9 cellular contexts compared by ENCODE assay signal in genomic region chr16:53132406-53132805, GRCh38.
DNase-seq lines count a peak whose midpoint lies in the region; ATAC-seq, FAIRE-seq and TF ChIP-seq lines count a peak whose summit lies in the region.
"Had no signal": no experiment of that assay in that cellular context is flagged by ENCODE, and none has a peak within 500 bp of the region (broad histone marks: within the 10 kb centered on the region; RNA-seq: fewer than 3 reads in every experiment).

No MANE protein-coding gene starts in this region.

- peaks cover 5% of the 10 kb centered on the region; the same call in 1 of the 2 replicates for H4K20me1 ChIP-seq in DOHH2 (ENCODE audit: control insufficient read depth, insufficient read depth, low read depth, low read length)

- H3K36me3 ChIP-seq in DOHH2 (ENCODE audit: control insufficient read depth, low read length): 0 out of 2 replicates have a peak, but pooled peaks cover 8% of the 10 kb centered on the region
- H3K36me3 ChIP-seq in neuron (ENCODE audit: insufficient read depth, low read length): no peaks in the 10 kb centered on the region
- H3K36me3 ChIP-seq: neutrophil had no signal

- ATAC-seq in GM21447 (IDR thresholded peaks at IDR 0.05; ENCODE audit: unreplicated experiment): no peak
- no peak for ATAC-seq in sciatic nerve
- no peak for ATAC-seq in GM21723 (IDR thresholded peaks at IDR 0.05; ENCODE audit: unreplicated experiment)

- no peak overlapping the region for H2AFZ ChIP-seq in neuron (ENCODE audit: low read depth, low read length)

- H3K4me2 ChIP-seq in DOHH2 (ENCODE audit: low read length): peak overlapping the region; percentile 62

- H3K9me3 ChIP-seq in DOHH2 (ENCODE audit: control insufficient read depth, insufficient read depth, low read length) (no peaks in the 10 kb centered on the region), neuron (ENCODE audit: low read length) (no peaks in the 10 kb centered on the region)
- H3K9me3 ChIP-seq: neutrophil had no signal

- peaks cover 9% of the 10 kb centered on the region for H3F3A ChIP-seq in DOHH2 (ENCODE audit: control insufficient read depth, insufficient read depth)

- H3K4me1 ChIP-seq in DOHH2 (ENCODE audit: control insufficient read depth, low read length): peaks cover 24% of the 10 kb centered on the region
- peaks cover 8% of the 10 kb centered on the region for H3K4me1 ChIP-seq in neuron (ENCODE audit: insufficient read depth, low read length)

- H3K27me3 ChIP-seq in DOHH2 (ENCODE audit: control insufficient read depth, low read length) (no peaks in the 10 kb centered on the region), neuron (ENCODE audit: insufficient read depth, low read length) (no peaks in the 10 kb centered on the region)
- H3K27me3 ChIP-seq: neutrophil had no signal

- H3K79me2 ChIP-seq in DOHH2 (ENCODE audit: control insufficient read depth, low read length): peaks cover 48% of the 10 kb centered on the region

- H3K4me3 ChIP-seq in DOHH2 (ENCODE audit: low read length) (peak overlapping the region; percentile 80), neuron (ENCODE audit: low read length) (peak overlapping the region; percentile 100)

- FAIRE-seq in endometrium (lab: Jason Lieb, UNC): peak; percentile 57

- H3K27ac ChIP-seq in DOHH2 (ENCODE audit: low read depth, low read length): no peak overlapping the region

- DNase-seq in OCI-M1 (lab: John Stamatoyannopoulos, UW): peak; percentile 26
- no peak for DNase-seq in sciatic nerve (ENCODE audit: low spot score)
- no peak for DNase-seq in activated naive CD4-positive, alpha-beta T cell treated with Interleukin-2 at 50 U/mL for 16 hours

- intact Hi-C loops in sciatic nerve (cut with DNase I): loop anchor here (5.0 kb wide), 1 partner anchor 150 kb away; no protein-coding TSS in a partner anchor

- no peaks in the 10 kb centered on the region for H3K9me2 ChIP-seq in DOHH2 (replicated peaks; ENCODE audit: control insufficient read depth, low read length)

- TF ChIP-seq CTCF in DOHH2 (IDR thresholded peaks at IDR 0.05; ENCODE audit: low read depth, low read length, poor library complexity, severe bottlenecking): no peak
